ENCODE assay signal across 12 cellular contexts in genomic region chr13:95553271-95553588, GRCh38. TPM values are rescaled to one million over a fixed set of nuclear protein-coding genes. Genes with fewer than 3 reads are reported as not detected.
DNase-seq lines count a peak whose midpoint lies in the region; ATAC-seq and TF ChIP-seq lines count a peak whose summit lies in the region.
"Had no signal": no experiment of that assay in that cellular context is flagged by ENCODE, and none has a peak within 500 bp of the region (broad histone marks: within the 10 kb centered on the region; RNA-seq: fewer than 3 reads in every experiment).

No MANE protein-coding gene starts in this region.

- ATAC-seq in GM23338: peak; percentile 19
- ATAC-seq in Panc1: no peak; the same call in none of the 2 replicates
- no peak for ATAC-seq in GM18519 (IDR thresholded peaks at IDR 0.05; ENCODE audit: low FRiP score, unreplicated experiment)
- ATAC-seq: activated CD4-positive, alpha-beta T cell treated with anti-CD3 and anti-CD28 coated beads for 36 hours had no signal

- no peaks in the 10 kb centered on the region for H3K27me3 Mint-ChIP-seq in GM23338 (ENCODE audit: insufficient read depth, low read depth, poor library complexity)
- H3K27me3 Mint-ChIP-seq in activated CD4-positive, alpha-beta T cell treated with anti-CD3 and anti-CD28 coated beads, Interleukin-2, amount 10 ng/mL, durations not matched to agents 7 days and 5 days: peaks cover 58% of the 10 kb centered on the region

- no peaks in the 10 kb centered on the region for H4K20me1 ChIP-seq in GM23338 (replicated peaks; ENCODE audit: insufficient read depth)

- H2AFZ ChIP-seq in GM23338: peak overlapping the region; percentile 93

- H3K9me3 ChIP-seq in Panc1 (ENCODE audit: control insufficient read depth, insufficient read depth, low read depth, low read length) (no peaks in the 10 kb centered on the region), esophagus squamous epithelium (no peaks in the 10 kb centered on the region), neutrophil (no peaks in the 10 kb centered on the region)

- CTCF ChIA-PET in Panc1 (lab: Charles Lee): no interaction called here
- CTCF ChIA-PET in activated CD4-positive, alpha-beta T cell treated with anti-CD3 and anti-CD28 coated beads, Interleukin-2, amount 10 ng/mL, durations not matched to agents 7 days and 5 days (lab: Charles Lee): no interaction called here

- BruUV-seq in Panc1 (replicated peaks; lab: Mats Ljungman, UMichigan): no TSS peak

- POLR2A ChIA-PET in Panc1 (lab: Charles Lee): no interaction called here
- POLR2A ChIA-PET in activated CD4-positive, alpha-beta T cell treated with anti-CD3 and anti-CD28 coated beads, Interleukin-2, amount 10 ng/mL, durations not matched to agents 7 days and 5 days (lab: Charles Lee): no interaction called here

- peak overlapping the region; percentile 96 for H3K4me2 ChIP-seq in GM23338

- DNase-seq in GM23338 (ENCODE audit: low spot score) (peak; percentile 46), Panc1 (ENCODE audit: low read depth, low spot score) (no peak), esophagus squamous epithelium (lab: John Stamatoyannopoulos, UW) (no peak), T-helper 9 cell (no peak), UCSD-AML1 (lab: John Stamatoyannopoulos, UW; ENCODE audit: unreplicated experiment) (no peak)
- DNase-seq in activated CD4-positive, alpha-beta T cell treated with anti-CD3 and anti-CD28 coated beads, Interleukin-2, amount 10 ng/mL, durations not matched to agents 7 days and 5 days: no peak
- DNase-seq: activated effector memory CD4-positive, alpha-beta T cell treated with anti-CD3 and anti-CD28 coated beads, Interleukin-2, amount 50 U/mL, for 16 hours; NCI-H1105 treated with DMSO at 0.1 percent for 48 hours had no signal

- no peaks in the 10 kb centered on the region for H3F3A ChIP-seq in GM23338 (replicated peaks; ENCODE audit: low read depth)

- intact Hi-C loops in Panc1 (cut with micrococcal nuclease; ENCODE audit: unreplicated experiment): no loop called here
- intact Hi-C loops in esophagus squamous epithelium (cut with DNase I): no loop called here

- peaks cover 44% of the 10 kb centered on the region for H3K4me1 Mint-ChIP-seq in GM23338
- H3K4me1 Mint-ChIP-seq in activated CD4-positive, alpha-beta T cell treated with anti-CD3 and anti-CD28 coated beads, Interleukin-2, amount 10 ng/mL, durations not matched to agents 7 days and 5 days: peaks cover 8% of the 10 kb centered on the region

- TF ChIP-seq POLR2A in esophagus squamous epithelium (IDR thresholded peaks at IDR 0.05): no peak

- H3K27me3 ChIP-seq in GM23338 (ENCODE audit: insufficient read depth) (no peaks in the 10 kb centered on the region), Panc1 (ENCODE audit: control insufficient read depth, insufficient read depth, low read length) (no peaks in the 10 kb centered on the region), esophagus squamous epithelium (peaks cover 5 to 77% (median 8%) of the 10 kb centered on the region in 4 donors), neutrophil (peaks cover 39% of the 10 kb centered on the region)

- peak overlapping the region; percentile 90 for H3K4me3 ChIP-seq in GM23338
- H3K4me3 ChIP-seq in Panc1 (ENCODE audit: low read depth in 2 of 2, low read length in 2 of 2): peak overlapping the region; percentile 59 to 61
- peak overlapping the region in 3 of 4 donors; percentile 20 to 57 (median 37) for H3K4me3 ChIP-seq in esophagus squamous epithelium
- H3K4me3 ChIP-seq in neutrophil (ENCODE audit: low read depth in 1 of 2, low read length in 1 of 2): peak overlapping the region; percentile 38 to 52
- H3K4me3 ChIP-seq: SK-N-MC had no signal

- WGBS in esophagus squamous epithelium, 2 donors: 21% methylated on average over 3 of the region's 8 CpGs; no CpG with 5 or more reads in 1 of the 2 donors

- in situ Hi-C loops in Panc1 (cut with HindIII; ENCODE audit: low pct_unique_long_range_greater_than_20kb, low sequenced_read_pairs): no loop called here

- H3K79me2 ChIP-seq in GM23338 (replicated peaks; ENCODE audit: insufficient read depth): peaks cover 22% of the 10 kb centered on the region

- no peaks in the 10 kb centered on the region for H3K36me3 ChIP-seq in GM23338 (ENCODE audit: insufficient read depth)
- no peaks in the 10 kb centered on the region for H3K36me3 ChIP-seq in Panc1 (ENCODE audit: control insufficient read depth, insufficient read depth, low read length)
- no peaks in the 10 kb centered on the region for H3K36me3 ChIP-seq in esophagus squamous epithelium
- no peaks in the 10 kb centered on the region for H3K36me3 ChIP-seq in neutrophil

- no peaks in the 10 kb centered on the region for H3K9me3 Mint-ChIP-seq in GM23338
- no peaks in the 10 kb centered on the region for H3K9me3 Mint-ChIP-seq in activated CD4-positive, alpha-beta T cell treated with anti-CD3 and anti-CD28 coated beads, Interleukin-2, amount 10 ng/mL, durations not matched to agents 7 days and 5 days

- H3K27ac Mint-ChIP-seq in GM23338: no peak overlapping the region
- no peak overlapping the region for H3K27ac Mint-ChIP-seq in activated CD4-positive, alpha-beta T cell treated with anti-CD3 and anti-CD28 coated beads, Interleukin-2, amount 10 ng/mL, durations not matched to agents 7 days and 5 days
- H3K27ac Mint-ChIP-seq: activated CD4-positive, alpha-beta T cell treated with anti-CD3 and anti-CD28 coated beads for 36 hours had no signal

- H3K36me3 Mint-ChIP-seq in GM23338 (ENCODE audit: low read depth): no peaks in the 10 kb centered on the region; the same call in 2 of the 3 replicates
- no peaks in the 10 kb centered on the region for H3K36me3 Mint-ChIP-seq in activated CD4-positive, alpha-beta T cell treated with anti-CD3 and anti-CD28 coated beads, Interleukin-2, amount 10 ng/mL, durations not matched to agents 7 days and 5 days (ENCODE audit: low read depth)

- H3K4me3 Mint-ChIP-seq in GM23338: peak overlapping the region; percentile 93
- no peak overlapping the region for H3K4me3 Mint-ChIP-seq in activated CD4-positive, alpha-beta T cell treated with anti-CD3 and anti-CD28 coated beads, Interleukin-2, amount 10 ng/mL, durations not matched to agents 7 days and 5 days

- no peak for TF ChIP-seq CTCF in GM23338 (conservative IDR thresholded peaks at IDR 0.05; ENCODE audit: low read depth in 2 of 2)
- no peak for TF ChIP-seq CTCF in Panc1 (IDR thresholded peaks at IDR 0.05)
- TF ChIP-seq CTCF in esophagus squamous epithelium (IDR thresholded peaks at IDR 0.05): no peak
- TF ChIP-seq CTCF in neutrophil (IDR thresholded peaks at IDR 0.05): no peak

- H3K4me1 ChIP-seq in GM23338 (ENCODE audit: insufficient read depth): peaks cover 28% of the 10 kb centered on the region
- peaks cover 7% of the 10 kb centered on the region for H3K4me1 ChIP-seq in Panc1 (ENCODE audit: control insufficient read depth, insufficient read depth, low read length)
- peaks cover 0 to 20% (median 16%) of the 10 kb centered on the region in 3 donors for H3K4me1 ChIP-seq in esophagus squamous epithelium
- H3K4me1 ChIP-seq in neutrophil (ENCODE audit: control insufficient read depth in 1 of 2, insufficient read depth in 1 of 2, low read depth in 1 of 2, low read length in 1 of 2): peaks cover 20 to 27% of the 10 kb centered on the region in 2 experiments

- H3K9me2 ChIP-seq in GM23338 (ENCODE audit: insufficient read depth): no peaks in the 10 kb centered on the region

- H3K27ac ChIP-seq in GM23338 (ENCODE audit: low read depth) (no peak overlapping the region), Panc1 (ENCODE audit: low read length) (peak overlapping the region; percentile 63), esophagus squamous epithelium (no peak overlapping the region), neutrophil (no peak overlapping the region)
- H3K27ac ChIP-seq: SK-N-MC had no signal

TF ChIP-seq in GM23338, 12 proteins besides CTCF, POLR2A, EP300 and RAD21 (continues in another document):
- TF ChIP-seq EZH2 (IDR thresholded peaks at IDR 0.05; ENCODE audit: low read depth, unreplicated experiment) (no peak), JUNB (IDR thresholded peaks at IDR 0.05; ENCODE audit: unreplicated experiment) (no peak), STAT1 (IDR thresholded peaks at IDR 0.05; ENCODE audit: unreplicated experiment) (no peak), ZNF331 (CRISPR knock-in tag; IDR thresholded peaks at IDR 0.05; ENCODE audit: low read depth) (no peak), EZH2phosphoT487 (IDR thresholded peaks at IDR 0.05; ENCODE audit: unreplicated experiment) (no peak), POLR2AphosphoS5 (IDR thresholded peaks at IDR 0.05; ENCODE audit: low read depth) (no peak), ZNF114 (CRISPR knock-in tag; IDR thresholded peaks at IDR 0.05) (no peak), NANOG (IDR thresholded peaks at IDR 0.05; ENCODE audit: borderline replicate concordance) (no peak), ETS1 (IDR thresholded peaks at IDR 0.05) (no peak)

RNA-seq across cellular contexts. Expression of gene CLDN10, which starts 0.7 kb away (rescaled TPM):
- total RNA-seq in GM23338 (2014; rRNA removed; shearing (Covaris generic)): 34.7 and 35.7 TPM in 2 replicates
- polyA plus RNA-seq in GM23338 (2016; fragmentation: Nextera tagmentation; extraction: Ambion mirVana): 65.9 and 69.1 TPM in 2 replicates
- 10.5 TPM for total RNA-seq in Panc1 (2021; ENCODE audit: unreplicated experiment)
- polyA plus RNA-seq in Panc1 (2012; ENCODE audit: insufficient read length): 9.5 TPM
- 1 to 10 TPM in 2 of 4 donors, not detected in 2; 1.3 to 9.5 TPM for total RNA-seq in esophagus squamous epithelium
- total RNA-seq in activated CD4-positive, alpha-beta T cell treated with anti-CD3 and anti-CD28 coated beads, Interleukin-2, amount 10 ng/mL, durations not matched to agents 7 days and 5 days: not detected
- total RNA-seq: activated CD4-positive, alpha-beta T cell treated with anti-CD3 and anti-CD28 coated beads for 36 hours had no signal

Comparison
In these comparisons a context has a peak if more than half of its experiments do, and no peak if none do; other contexts are left out.
1. H3K4me3 ChIP-seq: peak in every context shown above with its lines; median percentile 90 in GM23338; 60 in Panc1; 45 in neutrophil; 37 in esophagus squamous epithelium.